Comparison of ENCODE assay signal across 8 cellular contexts in the genomic region with DNA sequence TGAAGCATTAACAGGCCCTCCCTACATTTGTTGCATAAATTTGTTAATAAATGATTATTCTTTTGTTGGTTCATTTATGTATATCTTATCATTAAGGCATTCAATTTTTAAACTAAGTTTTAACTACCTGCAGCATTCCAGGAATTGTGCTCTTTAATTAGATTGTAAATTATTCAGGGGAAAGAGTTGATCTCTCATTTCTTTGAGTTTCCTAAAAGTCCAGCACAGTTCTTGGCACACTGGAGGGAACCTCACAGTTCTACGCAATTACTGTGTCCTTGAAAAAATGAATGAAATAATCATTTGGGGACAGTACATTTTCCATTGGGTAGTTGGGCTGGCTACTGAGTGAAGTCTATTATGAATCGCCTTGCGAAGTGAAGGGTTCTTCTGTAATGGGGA. TPM values are rescaled to one million over a fixed set of nuclear protein-coding genes. Genes with fewer than 3 reads are reported as not detected.
A peak's percentile ranks its signal among the peaks of the same experiment; 100 is the strongest.
DNase-seq lines count a peak whose midpoint lies in the region; ATAC-seq and TF ChIP-seq lines count a peak whose summit lies in the region.

No MANE protein-coding gene starts in this region.

- H3K79me2 ChIP-seq in Karpas-422 (ENCODE audit: low read length), result peaks cover 43% of the 10 kb centered on the region

- no peak overlapping the region for H3K4me2 ChIP-seq in Karpas-422 (ENCODE audit: low read depth, low read length, poor library complexity, severe bottlenecking)

- no peaks in the 10 kb centered on the region for H3K9me2 ChIP-seq in Karpas-422 (replicated peaks; ENCODE audit: insufficient read depth, low read length)

- peaks cover 14% of the 10 kb centered on the region for H3K36me3 Mint-ChIP-seq in natural killer cell treated with Interleukin-12 subunit alpha and Interleukin-12 subunit beta and Interleukin-15 and Interleukin-18, amount 100 ng/mL, for 72 hours

- peaks cover 23 to 33% of the 10 kb centered on the region in 2 donors for H3K4me1 Mint-ChIP-seq in natural killer cell treated with Interleukin-12 subunit alpha and Interleukin-12 subunit beta and Interleukin-15 and Interleukin-18, amount 100 ng/mL, for 72 hours (ENCODE audit: low read depth in 2 of 2)

- ATAC-seq in natural killer cell treated with Interleukin-12 subunit alpha and Interleukin-12 subunit beta and Interleukin-15 and Interleukin-18, amount 100 ng/mL, for 72 hours, result no peak

- H3K9me3 ChIP-seq in Karpas-422 (ENCODE audit: low read length), result no peaks in the 10 kb centered on the region

- no peak for TF ChIP-seq CTCF in 22Rv1 (IDR thresholded peaks at IDR 0.05)
- no peak for TF ChIP-seq CTCF in choroid plexus epithelial cell (conservative IDR thresholded peaks at IDR 0.05; ENCODE audit: low read depth, low read length)

- H3K4me3 Mint-ChIP-seq in natural killer cell treated with Interleukin-12 subunit alpha and Interleukin-12 subunit beta and Interleukin-15 and Interleukin-18, amount 100 ng/mL, for 72 hours, result peak overlapping the region; percentile 100

- H3K9ac ChIP-seq in Karpas-422 (ENCODE audit: low read length), result no peak overlapping the region; the same call in 1 of the 2 replicates

- DNase-seq in Karpas-422 (no peak), choroid plexus epithelial cell (ENCODE audit: low read depth) (no peak), EL (no peak), medulla oblongata (ENCODE audit: extremely low spot score) (no peak), T1000 (lab: John Stamatoyannopoulos, UW) (no peak)
- DNase-seq in natural killer cell treated with Interleukin-12 subunit alpha and Interleukin-12 subunit beta and Interleukin-15 and Interleukin-18, amount 100 ng/mL, for 72 hours (ENCODE audit: low spot score), result no peak
- no peak for DNase-seq in stimulated activated CD4-positive, alpha-beta T cell treated with anti-CD3 and anti-CD28 coated beads, Interleukin-15, amount 100 ng/mL, for 24 hours

- peaks cover 10% of the 10 kb centered on the region for H3K4me1 ChIP-seq in Karpas-422 (ENCODE audit: low read length)

- 0 out of 2 replicates have a peak, but pooled peaks cover 7% of the 10 kb centered on the region for H3K36me3 ChIP-seq in Karpas-422 (ENCODE audit: insufficient read depth, low read length)

- H3K9me3 Mint-ChIP-seq in natural killer cell treated with Interleukin-12 subunit alpha and Interleukin-12 subunit beta and Interleukin-15 and Interleukin-18, amount 100 ng/mL, for 72 hours, result no peaks in the 10 kb centered on the region

- H3K27ac Mint-ChIP-seq in natural killer cell treated with Interleukin-12 subunit alpha and Interleukin-12 subunit beta and Interleukin-15 and Interleukin-18, amount 100 ng/mL, for 72 hours, result peak overlapping the region; percentile 95 to 96

- H3K4me3 ChIP-seq in Karpas-422 (ENCODE audit: low read length) (no peak overlapping the region), choroid plexus epithelial cell (ENCODE audit: low read depth, low read length) (peak overlapping the region; percentile 39)

- H3K27me3 ChIP-seq in Karpas-422 (ENCODE audit: low read length), result no peaks in the 10 kb centered on the region

- H3K27ac ChIP-seq in 22Rv1, result peak overlapping the region; percentile 93
- H3K27ac ChIP-seq in Karpas-422 (ENCODE audit: low read length), result no peak overlapping the region

- H4K20me1 ChIP-seq in Karpas-422 (ENCODE audit: insufficient read depth, low read depth, low read length), result no peaks in the 10 kb centered on the region

- H3K27me3 Mint-ChIP-seq in natural killer cell treated with Interleukin-12 subunit alpha and Interleukin-12 subunit beta and Interleukin-15 and Interleukin-18, amount 100 ng/mL, for 72 hours, result peaks cover 0 to 7% of the 10 kb centered on the region in 2 donors

- H2AFZ ChIP-seq in Karpas-422 (ENCODE audit: low read length), result peak overlapping the region; percentile 55; the same call in 1 of the 2 replicates

RNA-seq across cellular contexts. Expression of a gene that starts 0.5 kb away (rescaled TPM):
- 31.6 and 68.9 TPM in 2 replicates for total RNA-seq in Karpas-422 (2014; rRNA removed; shearing (Covaris generic); ENCODE audit: low replicate concordance)
- 10 to 100 TPM; 52.9 to 53.1 TPM for total RNA-seq in natural killer cell treated with Interleukin-12 subunit alpha and Interleukin-12 subunit beta and Interleukin-15 and Interleukin-18, amount 100 ng/mL, for 72 hours

RNA-seq across cellular contexts. Expression of a gene that starts 33.3 kb away (rescaled TPM):
- 2.9 TPM in 1 of 2 replicates, not detected in the other for total RNA-seq in Karpas-422 (2014; rRNA removed; shearing (Covaris generic); ENCODE audit: low replicate concordance)
- under 1 TPM in 1 of 2 donors, not detected in 1; 0.12 TPM for total RNA-seq in natural killer cell treated with Interleukin-12 subunit alpha and Interleukin-12 subunit beta and Interleukin-15 and Interleukin-18, amount 100 ng/mL, for 72 hours

RNA-seq across cellular contexts. Expression of a gene that starts 53.9 kb away (rescaled TPM):
- total RNA-seq in Karpas-422 (2014; rRNA removed; shearing (Covaris generic); ENCODE audit: low replicate concordance), result 21.5 and 30.9 TPM in 2 replicates
- total RNA-seq in natural killer cell treated with Interleukin-12 subunit alpha and Interleukin-12 subunit beta and Interleukin-15 and Interleukin-18, amount 100 ng/mL, for 72 hours, result 100 to 1,000 TPM in 1 of 2 donors, 10 to 100 TPM in 1; 76.3 to 104 TPM
